ENCODE assay signal across 13 cellular contexts in genomic region chr16:9913604-9914330, GRCh38.
"Had no signal": no experiment of that assay in that cellular context is flagged by ENCODE, and none has a peak within 500 bp of the region (broad histone marks: within the 10 kb centered on the region; RNA-seq: fewer than 3 reads in every experiment).

No MANE protein-coding gene starts in this region.

- H3K9me3 ChIP-seq: adrenal gland, lower lobe of right lung, transverse colon had no signal

- H2AFZ ChIP-seq: parathyroid adenoma had no signal

- H3K27me3 Mint-ChIP-seq: activated naive CD4-positive, alpha-beta T cell treated with anti-CD3 and anti-CD28 coated beads, Interleukin-2, amount 10 ng/mL, durations not matched to agents 7 days and 5 days had no signal

- H3K27ac Mint-ChIP-seq: activated naive CD4-positive, alpha-beta T cell treated with anti-CD3 and anti-CD28 coated beads, Interleukin-2, amount 10 ng/mL, durations not matched to agents 7 days and 5 days; activated T-helper 2 cell treated with anti-CD3 and anti-CD28 coated beads, Interferon-gamma antibody, Interleukin-2, Interleukin-4, amounts not matched to agents 10 μg/mL and 5 μg/mL and 100 μg/mL, durations not matched to agents 14 hours and 24 hours and 36 hours; naive B cell; T-helper 17 cell had no signal

- H3K27me3 ChIP-seq: adrenal gland, transverse colon had no signal

- FAIRE-seq: endothelial cell of umbilical vein, frontal cortex, small intestine, TTC549 had no signal

- H3K36me3 Mint-ChIP-seq: activated naive CD4-positive, alpha-beta T cell treated with anti-CD3 and anti-CD28 coated beads, Interleukin-2, amount 10 ng/mL, durations not matched to agents 7 days and 5 days; naive B cell had no signal

- H3K4me1 Mint-ChIP-seq: activated naive CD4-positive, alpha-beta T cell treated with anti-CD3 and anti-CD28 coated beads, Interleukin-2, amount 10 ng/mL, durations not matched to agents 7 days and 5 days; naive B cell; T-helper 17 cell had no signal

- H3K9ac ChIP-seq: parathyroid adenoma had no signal

- ATAC-seq: lower lobe of right lung, T-helper 17 cell had no signal

- DNase-seq: activated CD4-positive, alpha-beta T cell treated with anti-CD3 and anti-CD28 coated beads, Interleukin-2, amount 50 U/mL, for 1 hour; activated naive CD4-positive, alpha-beta T cell treated with anti-CD3 and anti-CD28 coated beads, Interleukin-2, amount 10 ng/mL, durations not matched to agents 7 days and 5 days; lower lobe of right lung; naive B cell; small intestine; T-helper 17 cell had no signal

- H3K4me1 ChIP-seq: adrenal gland, parathyroid adenoma, transverse colon had no signal

- H3K27ac ChIP-seq: lower lobe of right lung, parathyroid adenoma had no signal

- H3K36me3 ChIP-seq: adrenal gland, lower lobe of right lung, transverse colon had no signal

- H3K4me3 ChIP-seq: adrenal gland, lower lobe of right lung, transverse colon had no signal

- H3K4me3 Mint-ChIP-seq: activated naive CD4-positive, alpha-beta T cell treated with anti-CD3 and anti-CD28 coated beads, Interleukin-2, amount 10 ng/mL, durations not matched to agents 7 days and 5 days; naive B cell; T-helper 17 cell had no signal
